Comparison of ENCODE assay signal across 15 cellular contexts in genomic region chr18:7575465-7576026, GRCh38. TPM values are rescaled to one million over a fixed set of nuclear protein-coding genes. Genes with fewer than 3 reads are reported as not detected.
A peak's percentile ranks its signal among the peaks of the same experiment; 100 is the strongest.
DNase-seq lines count a peak whose midpoint lies in the region; ATAC-seq and TF ChIP-seq lines count a peak whose summit lies in the region.
"Had no signal": no experiment of that assay in that cellular context is flagged by ENCODE, and none has a peak within 500 bp of the region (broad histone marks: within the 10 kb centered on the region; RNA-seq: fewer than 3 reads in every experiment).

No MANE protein-coding gene starts in this region.

- H3K9me3 Mint-ChIP-seq in Caco-2 (ENCODE audit: unreplicated experiment) (no peaks in the 10 kb centered on the region), endothelial cell (ENCODE audit: unreplicated experiment) (no peaks in the 10 kb centered on the region), nephron progenitor cell (peaks cover 6% of the 10 kb centered on the region)
- H3K9me3 Mint-ChIP-seq: memory B cell; stimulated activated naive CD8-positive, alpha-beta T cell treated with anti-CD3 and anti-CD28 coated beads, Interleukin-15, amount 100 ng/mL, for 72 hours had no signal

- H3K27ac Mint-ChIP-seq in Caco-2 (ENCODE audit: unreplicated experiment) (peak overlapping the region; percentile 7), endothelial cell (ENCODE audit: unreplicated experiment) (no peak overlapping the region), nephron progenitor cell (peak overlapping the region; percentile 88)
- H3K27ac Mint-ChIP-seq: activated naive CD8-positive, alpha-beta T cell; memory B cell; stimulated activated naive CD8-positive, alpha-beta T cell treated with anti-CD3 and anti-CD28 coated beads, Interleukin-15, amount 100 ng/mL, for 72 hours had no signal

- H3K27ac ChIP-seq in PC-9, result peak overlapping the region; percentile 74
- H3K27ac ChIP-seq: dorsolateral prefrontal cortex, VCaP had no signal

- intact Hi-C loops in Caco-2 (cut with micrococcal nuclease; ENCODE audit: unreplicated experiment) (no loop called here), PC-9 (cut with micrococcal nuclease; ENCODE audit: unreplicated experiment) (loop anchor here (2.0 kb wide), 1 partner anchor 51 kb away; no protein-coding TSS in a partner anchor)

- H3K9me3 ChIP-seq in Caco-2, result no peaks in the 10 kb centered on the region
- H3K9me3 ChIP-seq in PC-9 (ENCODE audit: insufficient read depth, low read depth), result no peaks in the 10 kb centered on the region
- H3K9me3 ChIP-seq: BE2C had no signal

- peaks cover 20% of the 10 kb centered on the region for H3F3A ChIP-seq in PC-9 (ENCODE audit: insufficient read depth, low read depth)

- no peaks in the 10 kb centered on the region for H4K20me1 ChIP-seq in PC-9 (ENCODE audit: insufficient read depth)

- H2AFZ ChIP-seq in PC-9, result peak overlapping the region; percentile 50; the same call in 1 of the 2 replicates

- H3K9me2 ChIP-seq in PC-9 (ENCODE audit: insufficient read depth), result no peaks in the 10 kb centered on the region

- no peak for ATAC-seq in GM21423 (IDR thresholded peaks at IDR 0.05; ENCODE audit: unreplicated experiment)
- ATAC-seq: stimulated activated naive CD8-positive, alpha-beta T cell treated with anti-CD3 and anti-CD28 coated beads, Interleukin-15, amount 100 ng/mL, for 72 hours had no signal

- H3K36me3 Mint-ChIP-seq in Caco-2 (ENCODE audit: insufficient read depth, unreplicated experiment), result peaks cover 22% of the 10 kb centered on the region
- no peaks in the 10 kb centered on the region for H3K36me3 Mint-ChIP-seq in endothelial cell (ENCODE audit: low read depth, unreplicated experiment)
- peaks cover under 1% of the 10 kb centered on the region for H3K36me3 Mint-ChIP-seq in nephron progenitor cell (ENCODE audit: low read depth)
- H3K36me3 Mint-ChIP-seq: activated naive CD8-positive, alpha-beta T cell; memory B cell had no signal

- POLR2A ChIA-PET in Caco-2 (lab: Charles Lee), result interaction anchor here (1.0 kb wide), 1 partner anchor 53 kb away, joined by 3 read pairs; no protein-coding TSS in a partner anchor
- POLR2A ChIA-PET in PC-9 (lab: Charles Lee; ENCODE audit: unreplicated experiment), result no interaction called here

- no peak for TF ChIP-seq CTCF in Caco-2 (IDR thresholded peaks at IDR 0.05; ENCODE audit: insufficient read depth in 1 of 2, low read depth in 1 of 2, low read length in 1 of 2, severe bottlenecking in 1 of 2, unreplicated experiment in 1 of 2)
- TF ChIP-seq CTCF in PC-9 (conservative IDR thresholded peaks at IDR 0.05), result no peak
- no peak for TF ChIP-seq CTCF in endothelial cell (IDR thresholded peaks at IDR 0.05; ENCODE audit: unreplicated experiment)
- TF ChIP-seq CTCF in nephron progenitor cell (IDR thresholded peaks at IDR 0.05), result no peak

- H3K27me3 Mint-ChIP-seq in Caco-2 (ENCODE audit: insufficient read depth, unreplicated experiment) (no peaks in the 10 kb centered on the region), endothelial cell (ENCODE audit: unreplicated experiment) (peaks cover 2% of the 10 kb centered on the region), nephron progenitor cell (ENCODE audit: low read depth, poor library complexity) (peaks cover 6% of the 10 kb centered on the region)

- CTCF ChIA-PET in Caco-2 (lab: Charles Lee), result no interaction called here
- CTCF ChIA-PET in PC-9 (lab: Charles Lee), result interaction anchor here (0.6 to 0.9 kb wide), 3 partner anchors 9 to 52 kb away, joined by 3 to 4 read pairs (median 4); no protein-coding TSS in a partner anchor

- H3K4me1 ChIP-seq in Caco-2, result peaks cover 55% of the 10 kb centered on the region
- peaks cover 39% of the 10 kb centered on the region for H3K4me1 ChIP-seq in PC-9 (replicated peaks; ENCODE audit: insufficient read depth)
- H3K4me1 ChIP-seq: BE2C had no signal

- H3K4me2 ChIP-seq in PC-9, result peak overlapping the region; percentile 68

- H3K27me3 ChIP-seq in Caco-2 (replicated peaks; ENCODE audit: control insufficient read depth, insufficient read depth, low read length), result no peaks in the 10 kb centered on the region
- H3K27me3 ChIP-seq in PC-9 (ENCODE audit: insufficient read depth, low read depth), result no peaks in the 10 kb centered on the region
- H3K27me3 ChIP-seq: BE2C, dorsolateral prefrontal cortex had no signal

- DNase-seq in Caco-2, result no peak
- DNase-seq in PC-9, result peak in 1 of 2 experiments; percentile 65
- no peak for DNase-seq in endothelial cell (ENCODE audit: low spot score)
- DNase-seq in nephron progenitor cell, result no peak
- no peak for DNase-seq in NCI-H1436 treated with DMSO at 0.1 percent for 48 hours (lab: John Stamatoyannopoulos, UW)
- no peak for DNase-seq in activated gamma-delta T cell (lab: John Stamatoyannopoulos, UW)
- no peak for DNase-seq in activated CD4-positive, alpha-beta T cell treated with anti-CD3 and anti-CD28 coated beads for 1 hour
- DNase-seq: BE2C; dorsolateral prefrontal cortex; NCI-H82; stimulated activated naive CD8-positive, alpha-beta T cell treated with anti-CD3 and anti-CD28 coated beads, Interleukin-15, amount 100 ng/mL, for 72 hours had no signal

- H3K4me1 Mint-ChIP-seq in Caco-2 (ENCODE audit: low read depth, unreplicated experiment) (peaks cover 30% of the 10 kb centered on the region), endothelial cell (ENCODE audit: unreplicated experiment) (peaks cover 36% of the 10 kb centered on the region), nephron progenitor cell (peaks cover 30% of the 10 kb centered on the region)
- H3K4me1 Mint-ChIP-seq: memory B cell had no signal

- peaks cover 44% of the 10 kb centered on the region for H3K79me2 ChIP-seq in PC-9 (ENCODE audit: low read depth)

- BruUV-seq in Caco-2 (replicated peaks; lab: Mats Ljungman, UMichigan) (no TSS peak), PC-9 (replicated peaks; lab: Mats Ljungman, UMichigan) (no TSS peak)

- H3K4me3 ChIP-seq in Caco-2 (ENCODE audit: low read depth, low read length), result no peak overlapping the region
- peak overlapping the region; percentile 5; the same call in 1 of the 2 replicates for H3K4me3 ChIP-seq in PC-9
- H3K4me3 ChIP-seq: dorsolateral prefrontal cortex had no signal

- H3K36me3 ChIP-seq in Caco-2 (ENCODE audit: control insufficient read depth, insufficient read depth, low read length) (no peaks in the 10 kb centered on the region), PC-9 (ENCODE audit: low read depth) (no peaks in the 10 kb centered on the region)
- H3K36me3 ChIP-seq: BE2C had no signal

- H3K4me3 Mint-ChIP-seq in Caco-2 (ENCODE audit: unreplicated experiment) (no peak overlapping the region), endothelial cell (ENCODE audit: unreplicated experiment) (peak overlapping the region; percentile 14), nephron progenitor cell (no peak overlapping the region)
- H3K4me3 Mint-ChIP-seq: activated naive CD8-positive, alpha-beta T cell; memory B cell; stimulated activated naive CD8-positive, alpha-beta T cell treated with anti-CD3 and anti-CD28 coated beads, Interleukin-15, amount 100 ng/mL, for 72 hours had no signal

RNA-seq across cellular contexts. Expression of gene PTPRM, which starts 8.4 kb away (rescaled TPM):
- total RNA-seq in Caco-2 (2022), result 100.0 and 112 TPM in 2 replicates
- total RNA-seq in PC-9 (2021), result 30.7 and 32.5 TPM in 2 replicates
- 284 TPM for total RNA-seq in endothelial cell (ENCODE audit: unreplicated experiment)
